12 cellular contexts compared by ENCODE assay signal in genomic region chr10:132886211-132887099, GRCh38. TPM values are rescaled to one million over a fixed set of nuclear protein-coding genes. Genes with fewer than 3 reads are reported as not detected.
DNase-seq lines count a peak whose midpoint lies in the region; ATAC-seq and TF ChIP-seq lines count a peak whose summit lies in the region.
"Had no signal": no experiment of that assay in that cellular context is flagged by ENCODE, and none has a peak within 500 bp of the region (broad histone marks: within the 10 kb centered on the region; RNA-seq: fewer than 3 reads in every experiment).

No MANE protein-coding gene starts in this region.

- POLR2A ChIA-PET in Panc1 (lab: Charles Lee) = no interaction called here

- H3K9me3 ChIP-seq in right atrium auricular region (no peaks in the 10 kb centered on the region), Panc1 (ENCODE audit: control insufficient read depth, insufficient read depth, low read depth, low read length) (no peaks in the 10 kb centered on the region)
- H3K9me3 ChIP-seq: gastroesophageal sphincter had no signal

- BruUV-seq in Panc1 (replicated peaks; lab: Mats Ljungman, UMichigan) = no TSS peak

- in situ Hi-C loops in Panc1 (cut with HindIII; ENCODE audit: low pct_unique_long_range_greater_than_20kb, low sequenced_read_pairs) = no loop called here

- no peaks in the 10 kb centered on the region for H3K4me1 ChIP-seq in right atrium auricular region
- no peaks in the 10 kb centered on the region for H3K4me1 ChIP-seq in Panc1 (ENCODE audit: control insufficient read depth, insufficient read depth, low read length)

- H3K27ac ChIP-seq in right atrium auricular region (no peak overlapping the region), Panc1 (ENCODE audit: low read length) (no peak overlapping the region)
- H3K27ac ChIP-seq: gastroesophageal sphincter had no signal

- H3K27me3 ChIP-seq in right atrium auricular region = no peaks in the 10 kb centered on the region
- peaks cover 10% of the 10 kb centered on the region for H3K27me3 ChIP-seq in Panc1 (ENCODE audit: control insufficient read depth, insufficient read depth, low read length)

- no peaks in the 10 kb centered on the region for H3K9me3 Mint-ChIP-seq in type B pancreatic cell

- no peak overlapping the region for H3K4me3 Mint-ChIP-seq in type B pancreatic cell

- H3K27me3 Mint-ChIP-seq in type B pancreatic cell = peaks cover 37% of the 10 kb centered on the region

- CTCF ChIA-PET in Panc1 (lab: Charles Lee) = interaction anchor here (0.6 to 1.1 kb wide), 2 partner anchors 10 to 232 kb away, joined by 6 to 7 read pairs; no protein-coding TSS in a partner anchor

- H3K4me3 ChIP-seq in right atrium auricular region (no peak overlapping the region), Panc1 (ENCODE audit: low read depth in 2 of 2, low read length in 2 of 2) (no peak overlapping the region)
- H3K4me3 ChIP-seq: gastroesophageal sphincter had no signal

- no peaks in the 10 kb centered on the region for H3K36me3 Mint-ChIP-seq in type B pancreatic cell

- peak; percentile 53 for DNase-seq in Right ventricle myocardium inferior (ENCODE audit: missing footprints)
- no peak for DNase-seq in right atrium auricular region (ENCODE audit: low spot score)
- no peak for DNase-seq in Panc1 (ENCODE audit: low read depth, low spot score)
- DNase-seq in left kidney (ENCODE audit: low read depth, low spot score) = peak; percentile 65
- DNase-seq in type B pancreatic cell (ENCODE audit: extremely low spot score, unreplicated experiment) = peak; percentile 67
- no peak for DNase-seq in NCI-H69 (lab: John Stamatoyannopoulos, UW)
- no peak for DNase-seq in DMS153 treated with DMSO at 0.1 percent for 48 hours (lab: John Stamatoyannopoulos, UW; ENCODE audit: unreplicated experiment)
- no peak for DNase-seq in activated T-cell treated with anti-CD3 and anti-CD28 coated beads, Interleukin-2, amount 50 U/mL, for 48 hours
- DNase-seq: amniotic stem cell; effector CD8-positive, alpha-beta T cell; NCI-H187 treated with DMSO at 0.1 percent for 48 hours had no signal

- no peaks in the 10 kb centered on the region for H3K36me3 ChIP-seq in right atrium auricular region
- no peaks in the 10 kb centered on the region for H3K36me3 ChIP-seq in Panc1 (ENCODE audit: control insufficient read depth, insufficient read depth, low read length)
- H3K36me3 ChIP-seq: gastroesophageal sphincter had no signal

- peaks cover 6% of the 10 kb centered on the region for H3K4me1 Mint-ChIP-seq in type B pancreatic cell (ENCODE audit: unreplicated experiment)

- TF ChIP-seq CTCF in right atrium auricular region (IDR thresholded peaks at IDR 0.05) = no peak
- peak; percentile 35 for TF ChIP-seq CTCF in Panc1 (IDR thresholded peaks at IDR 0.05)
- no peak for TF ChIP-seq CTCF in type B pancreatic cell (conservative IDR thresholded peaks at IDR 0.05)

- ATAC-seq in Right ventricle myocardium inferior = no peak
- peak; percentile 87 for ATAC-seq in Panc1
- ATAC-seq: gastroesophageal sphincter had no signal

- intact Hi-C loops in Right ventricle myocardium inferior (cut with DNase I) = no loop called here
- intact Hi-C loops in Panc1 (cut with micrococcal nuclease; ENCODE audit: unreplicated experiment) = loop anchor here (2.0 kb wide), 1 partner anchor 50 kb away; no protein-coding TSS in a partner anchor

- no peak overlapping the region for H3K27ac Mint-ChIP-seq in type B pancreatic cell

RNA-seq across cellular contexts. Expression of gene CFAP46, which starts 55.9 kb away (rescaled TPM):
- total RNA-seq in Right ventricle myocardium inferior = 0.57 TPM
- 1 to 10 TPM in 1 of 2 donors, under 1 TPM in 1; 0.35 to 1.5 TPM for total RNA-seq in right atrium auricular region
- 1.6 TPM for total RNA-seq in Panc1 (2021; ENCODE audit: unreplicated experiment)
- 1.4 TPM for polyA plus RNA-seq in Panc1 (2012; ENCODE audit: insufficient read length)
- total RNA-seq in type B pancreatic cell (ENCODE audit: low replicate concordance) = 2.9 and 10.9 TPM in 2 replicates

Comparison
In these comparisons a context has a peak if more than half of its experiments do, and no peak if none do; other contexts are left out.
1. DNase-seq: peak in Right ventricle myocardium inferior (single experiment), left kidney (single experiment) and type B pancreatic cell (single experiment); none in right atrium auricular region (single experiment), Panc1 (single experiment), NCI-H69 (single experiment), DMS153 treated with DMSO at 0.1 percent for 48 hours (single experiment) and activated T-cell treated with anti-CD3 and anti-CD28 coated beads, Interleukin-2, amount 50 U/mL, for 48 hours (0 of 2).